In the genomic region with DNA sequence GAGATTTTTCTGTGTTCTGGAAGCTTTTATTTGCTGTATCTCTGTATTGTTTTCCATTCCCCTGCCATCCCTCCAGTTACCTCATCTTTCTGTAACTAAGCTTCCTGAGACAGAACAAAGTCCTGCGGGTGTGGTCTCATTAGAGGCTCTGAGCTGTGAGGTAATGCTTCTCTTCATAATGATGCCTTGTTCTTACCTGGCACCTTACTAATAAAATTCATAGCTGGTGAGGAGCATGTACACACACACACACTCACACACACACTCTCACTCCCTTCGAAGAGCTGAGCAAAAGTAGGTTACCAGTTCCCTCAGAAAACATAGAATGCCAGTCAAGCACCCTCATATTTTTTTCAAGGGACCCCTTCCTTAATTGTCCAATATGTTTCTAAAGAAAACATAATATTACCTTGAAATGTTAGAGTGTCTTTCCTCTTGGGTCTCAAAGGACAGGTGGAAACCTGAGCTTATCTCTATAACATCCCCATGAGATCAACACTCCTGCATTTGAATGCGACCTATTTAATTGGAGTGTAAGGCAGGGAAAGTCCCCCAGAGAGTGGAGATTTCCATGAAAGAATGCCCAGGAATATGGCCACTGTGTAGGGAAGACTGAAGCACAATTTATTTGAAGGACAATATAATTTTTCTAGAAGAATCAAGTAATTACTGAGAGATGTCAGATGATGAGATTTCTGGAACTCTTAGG, we compare ENCODE assay signal across 23 cellular contexts.
DNase-seq lines count a peak whose midpoint lies in the region; ATAC-seq, FAIRE-seq and TF ChIP-seq lines count a peak whose summit lies in the region.
"Had no signal": no experiment of that assay in that cellular context is flagged by ENCODE, and none has a peak within 500 bp of the region (broad histone marks: within the 10 kb centered on the region; RNA-seq: fewer than 3 reads in every experiment).

No MANE protein-coding gene starts in this region.

- POLR2A ChIA-PET in MCF 10A (lab: Yijun Ruan, JAX) (interaction anchor here (1.2 kb wide), 1 partner anchor 9 kb away, joined by 3 read pairs; no protein-coding TSS in a partner anchor), HepG2 (lab: Yijun Ruan, JAX) (no interaction called here)

- TF ChIP-seq CTCF in breast epithelium (IDR thresholded peaks at IDR 0.05) = no peak
- no peak for TF ChIP-seq CTCF in MCF 10A (IDR thresholded peaks at IDR 0.05; ENCODE audit: unreplicated experiment)
- no peak for TF ChIP-seq CTCF in Peyer's patch (IDR thresholded peaks at IDR 0.05)
- no peak for TF ChIP-seq CTCF in HepG2 (CRISPR knock-in tag; IDR thresholded peaks at IDR 0.05)
- TF ChIP-seq CTCF in type B pancreatic cell (conservative IDR thresholded peaks at IDR 0.05) = no peak
- no peak for TF ChIP-seq CTCF in brain microvascular endothelial cell (IDR thresholded peaks at IDR 0.05; ENCODE audit: low read depth, low read length, missing control alignments)

- TF ChIP-seq POLR2A in breast epithelium (IDR thresholded peaks at IDR 0.05) = no peak
- peak; percentile 29 to 51 for TF ChIP-seq POLR2A in Peyer's patch (IDR thresholded peaks at IDR 0.05)
- TF ChIP-seq POLR2A in HepG2 (IDR thresholded peaks at IDR 0.05; ENCODE audit: insufficient read depth in 1 of 2, low read depth in 2 of 2, low read length in 2 of 2) = no peak

- no peak overlapping the region for H3K4me2 ChIP-seq in HepG2 (ENCODE audit: low read depth, low read length)

- no peak overlapping the region for H3K4me3 Mint-ChIP-seq in MCF 10A (ENCODE audit: unreplicated experiment)
- H3K4me3 Mint-ChIP-seq in type B pancreatic cell = no peak overlapping the region
- H3K4me3 Mint-ChIP-seq: CD14-positive monocyte, HFFc6 had no signal

- ATAC-seq in HepG2 = peak; percentile 46; the same call in 2 of the 3 replicates
- ATAC-seq in GM19324 (IDR thresholded peaks at IDR 0.05; ENCODE audit: low FRiP score, unreplicated experiment) = no peak
- ATAC-seq: gastroesophageal sphincter, Panc1, SK-N-SH treated with all-trans-retinoic acid at 6 μM for 48 hours had no signal

- H2AFZ ChIP-seq in HepG2 (ENCODE audit: low read length) = no peak overlapping the region

- H3K4me1 ChIP-seq in breast epithelium (no peaks in the 10 kb centered on the region), Peyer's patch (no peaks in the 10 kb centered on the region), HepG2 (ENCODE audit: insufficient read depth, low read length) (peaks cover 12% of the 10 kb centered on the region)
- H3K4me1 ChIP-seq: gastroesophageal sphincter, vagina had no signal

- intact Hi-C loops in breast epithelium (cut with DNase I; ENCODE audit: low total_unique reads) (no loop called here), MCF 10A (cut with micrococcal nuclease) (no loop called here), HepG2 (cut with micrococcal nuclease; ENCODE audit: unreplicated experiment) (no loop called here)

- H4K20me1 ChIP-seq in HepG2 (ENCODE audit: insufficient read depth, low read length) = no peaks in the 10 kb centered on the region

- no peaks in the 10 kb centered on the region for H3K79me2 ChIP-seq in HepG2 (ENCODE audit: insufficient read depth, low read length)

- no peak overlapping the region for H3K9ac ChIP-seq in HepG2 (ENCODE audit: insufficient read depth, low read depth, low read length)

- WGBS in HepG2 (ENCODE audit: low lambda C conversion rate) = 10% methylated on average over 3 of the region's 3 CpGs

- in situ Hi-C loops in HepG2 (cut with HindIII; ENCODE audit: extremely low pct_ligation_motif_present, low pct_unique_long_range_greater_than_20kb) = no loop called here
- in situ Hi-C loops in brain microvascular endothelial cell (cut with HindIII; ENCODE audit: low pct_ligation_motif_present, low sequenced_read_pairs) = no loop called here
- in situ Hi-C loops in G401 (cut with HindIII; ENCODE audit: low sequenced_read_pairs) = no loop called here

- DNase-seq in breast epithelium (ENCODE audit: low spot score in 2 of 2) (peak in 1 of 2 donors; percentile 76), MCF 10A (ENCODE audit: unreplicated experiment) (no peak), Peyer's patch (peak in 1 of 3 donors; percentile 81), HepG2 (ENCODE audit: low spot score) (peak; percentile 70), type B pancreatic cell (ENCODE audit: extremely low spot score, unreplicated experiment) (no peak), brain microvascular endothelial cell (no peak), G401 (ENCODE audit: low spot score) (no peak)
- DNase-seq: activated CD4-positive, alpha-beta T cell treated with anti-CD3 and anti-CD28 coated beads for 4 hours; activated CD8-positive, alpha-beta memory T cell treated with anti-CD3 and anti-CD28 coated beads, Interleukin-2, amount 50 U/mL, for 48 hours; anterior cingulate cortex; HFFc6; NCI-H1417 treated with DMSO at 0.1 percent for 48 hours; NCI-H774; right cardiac atrium had no signal

- no peak for FAIRE-seq in HepG2 (lab: Jason Lieb, UNC)
- FAIRE-seq: endothelial cell of umbilical vein, GM19239, TTC549 had no signal

- no TSS peak for BruUV-seq in MCF 10A (replicated peaks; lab: Mats Ljungman, UMichigan)
- no TSS peak for BruUV-seq in HepG2 (replicated peaks; lab: Mats Ljungman, UMichigan)

- TF ChIP-seq RAD21 in HepG2 (CRISPR knock-in tag; IDR thresholded peaks at IDR 0.05) = no peak

- CTCF ChIA-PET in MCF 10A (lab: Yijun Ruan, JAX) (interaction anchor here (0.6 to 1.1 kb wide), 2 partner anchors 38 to 516 kb away, joined by 3 read pairs; no protein-coding TSS in a partner anchor), HepG2 (lab: Yijun Ruan, JAX; ENCODE audit: low intra/inter-chr PET ratio, low total read pairs) (no interaction called here)

- H3K4me1 Mint-ChIP-seq in MCF 10A (ENCODE audit: insufficient read depth, unreplicated experiment) (no peaks in the 10 kb centered on the region), type B pancreatic cell (ENCODE audit: unreplicated experiment) (peaks cover 24% of the 10 kb centered on the region)
- H3K4me1 Mint-ChIP-seq: CD14-positive monocyte had no signal

- H3K9me3 Mint-ChIP-seq in MCF 10A (ENCODE audit: unreplicated experiment) (peaks cover 7% of the 10 kb centered on the region), type B pancreatic cell (peaks cover 9% of the 10 kb centered on the region)
- H3K9me3 Mint-ChIP-seq: HFFc6 had no signal

- H3K27me3 ChIP-seq in breast epithelium (no peaks in the 10 kb centered on the region), Peyer's patch (no peaks in the 10 kb centered on the region), HepG2 (ENCODE audit: control insufficient read depth in 1 of 2, insufficient read depth in 2 of 2, low read length in 2 of 2) (no peaks in the 10 kb centered on the region; a peak in 2 of 5 replicates), brain microvascular endothelial cell (replicated peaks) (no peaks in the 10 kb centered on the region)
- H3K27me3 ChIP-seq: gastroesophageal sphincter, vagina had no signal

- H3K27me3 Mint-ChIP-seq in MCF 10A (ENCODE audit: insufficient read depth, unreplicated experiment) (peaks cover 20% of the 10 kb centered on the region), type B pancreatic cell (peaks cover 3% of the 10 kb centered on the region)

- no peak overlapping the region for H3K4me3 ChIP-seq in breast epithelium
- no peak overlapping the region for H3K4me3 ChIP-seq in Peyer's patch
- H3K4me3 ChIP-seq in HepG2 (replicated peaks in 1 of 3; ENCODE audit: insufficient read depth in 1 of 3, low read depth in 2 of 3, low read length in 3 of 3) = no peak overlapping the region
- H3K4me3 ChIP-seq in brain microvascular endothelial cell (ENCODE audit: low read depth, low read length) = no peak overlapping the region
- H3K4me3 ChIP-seq: gastroesophageal sphincter, vagina had no signal

- H3K9me3 ChIP-seq in breast epithelium (no peaks in the 10 kb centered on the region), Peyer's patch (no peaks in the 10 kb centered on the region), HepG2 (ENCODE audit: low read length) (no peaks in the 10 kb centered on the region)
- H3K9me3 ChIP-seq: gastroesophageal sphincter, vagina had no signal

- TF ChIP-seq EP300 in HepG2 (IDR thresholded peaks at IDR 0.05; ENCODE audit: low read depth in 2 of 2, low read length in 2 of 2) = no peak
- no peak for TF ChIP-seq EP300 in HepG2 (CRISPR knock-in tag; IDR thresholded peaks at IDR 0.05; ENCODE audit: borderline replicate concordance)

- no peak overlapping the region for H3K27ac Mint-ChIP-seq in MCF 10A (ENCODE audit: low read depth, unreplicated experiment)
- peak overlapping the region; percentile 77 for H3K27ac Mint-ChIP-seq in type B pancreatic cell
- H3K27ac Mint-ChIP-seq: CD14-positive monocyte, HFFc6 had no signal

- H3K36me3 Mint-ChIP-seq in MCF 10A (ENCODE audit: insufficient read depth, unreplicated experiment) = peaks cover 6% of the 10 kb centered on the region
- no peaks in the 10 kb centered on the region for H3K36me3 Mint-ChIP-seq in type B pancreatic cell
- H3K36me3 Mint-ChIP-seq: CD14-positive monocyte had no signal

- H3K36me3 ChIP-seq in breast epithelium (no peaks in the 10 kb centered on the region), Peyer's patch (no peaks in the 10 kb centered on the region), HepG2 (replicated peaks in 1 of 2; ENCODE audit: control insufficient read depth in 1 of 2, insufficient read depth in 2 of 2, low read length in 2 of 2) (no peaks in the 10 kb centered on the region), brain microvascular endothelial cell (replicated peaks) (no peaks in the 10 kb centered on the region)
- H3K36me3 ChIP-seq: gastroesophageal sphincter, vagina had no signal

- H3K27ac ChIP-seq in breast epithelium = peak overlapping the region; percentile 83 to 87
- peak overlapping the region in 3 of 4 donors; percentile 68 to 74 (median 72) for H3K27ac ChIP-seq in Peyer's patch
- H3K27ac ChIP-seq in HepG2 (ENCODE audit: extremely low read length, insufficient read depth, low read length) = no peak overlapping the region
- no peak overlapping the region for H3K27ac ChIP-seq in brain microvascular endothelial cell
- H3K27ac ChIP-seq: gastroesophageal sphincter, vagina had no signal

TF ChIP-seq in HepG2, 621 proteins besides CTCF, POLR2A, EP300 and RAD21:
- TF ChIP-seq TEAD3 (CRISPR knock-in tag; optimal IDR thresholded peaks at IDR 0.05; ENCODE audit: borderline replicate concordance) (no peak), SOX13 (IDR thresholded peaks at IDR 0.05) (no peak), SOX13 (CRISPR knock-in tag; conservative IDR thresholded peaks at IDR 0.05 in 1 of 2, IDR thresholded peaks at IDR 0.05 in 1 of 2) (peak in 1 of 2 experiments; percentile 13; a peak in 1 of 4 replicates), SP140L (CRISPR knock-in tag; IDR thresholded peaks at IDR 0.05; ENCODE audit: borderline replicate concordance) (no peak)

Comparison
In these comparisons a context has a peak if more than half of its experiments do, and no peak if none do; other contexts are left out.
1. H3K27ac ChIP-seq: peak in breast epithelium (2 of 2) and Peyer's patch (3 of 4); none in HepG2 (single experiment) and brain microvascular endothelial cell (single experiment).
2. POLR2A ChIP-seq: peak in Peyer's patch (2 of 2); none in breast epithelium (single experiment) and HepG2 (0 of 2).